Comparison of ENCODE assay signal across 21 cellular contexts in genomic region chr15:33244471-33244870, GRCh38. TPM values are rescaled to one million over a fixed set of nuclear protein-coding genes. Genes with fewer than 3 reads are reported as not detected.
DNase-seq lines count a peak whose midpoint lies in the region; ATAC-seq and TF ChIP-seq lines count a peak whose summit lies in the region.
"Had no signal": no experiment of that assay in that cellular context is flagged by ENCODE, and none has a peak within 500 bp of the region (broad histone marks: within the 10 kb centered on the region; RNA-seq: fewer than 3 reads in every experiment).

No MANE protein-coding gene starts in this region.

- H3K27ac Mint-ChIP-seq in GM23338 (no peak overlapping the region; the same call in 1 of the 2 replicates), mesothelial cell of epicardium (peak overlapping the region; percentile 76)
- H3K27ac Mint-ChIP-seq: CD4-positive, alpha-beta memory T cell had no signal

- H3K4me3 Mint-ChIP-seq in GM23338 (no peak overlapping the region), mesothelial cell of epicardium (peak overlapping the region; percentile 32)
- H3K4me3 Mint-ChIP-seq: CD4-positive, alpha-beta memory T cell had no signal

- ATAC-seq in GM23338, result no peak
- ATAC-seq in RWPE2 (ENCODE audit: low read depth), result no peak
- ATAC-seq in foreskin keratinocyte, result no peak
- no peak for ATAC-seq in HG02981 (IDR thresholded peaks at IDR 0.05; ENCODE audit: unreplicated experiment)
- ATAC-seq in GM18502 (IDR thresholded peaks at IDR 0.05; ENCODE audit: poor library complexity, unreplicated experiment), result no peak

- H3K79me2 ChIP-seq in GM23338 (replicated peaks; ENCODE audit: insufficient read depth), result no peaks in the 10 kb centered on the region

- no peak for DNase-seq in GM23338 (ENCODE audit: low spot score)
- DNase-seq in RWPE2 (ENCODE audit: low spot score), result no peak
- no peak for DNase-seq in foreskin keratinocyte
- DNase-seq in mesothelial cell of epicardium (ENCODE audit: low spot score in 2 of 2, unreplicated experiment in 2 of 2), result no peak
- DNase-seq in cerebellar nuclear complex (lab: John Stamatoyannopoulos, UW), result no peak
- DNase-seq in GF-D8 (lab: John Stamatoyannopoulos, UW), result no peak
- DNase-seq: C1 segment of cervical spinal cord; CD4-positive, alpha-beta memory T cell; COR-L47; GOT3; KBM-7; NCI-H2029; NCI-H446 treated with DMSO at 0.1 percent for 48 hours; NCI-H526; Peyer's patch; SIG-M5 had no signal

- no peaks in the 10 kb centered on the region for H3F3A ChIP-seq in GM23338 (replicated peaks; ENCODE audit: low read depth)

- no peaks in the 10 kb centered on the region for H3K36me3 ChIP-seq in GM23338 (ENCODE audit: insufficient read depth)
- H3K36me3 ChIP-seq in RWPE2 (ENCODE audit: low read depth), result no peaks in the 10 kb centered on the region
- H3K36me3 ChIP-seq: MG63, Peyer's patch had no signal

- H3K27me3 ChIP-seq in GM23338 (ENCODE audit: insufficient read depth), result no peaks in the 10 kb centered on the region
- H3K27me3 ChIP-seq in RWPE2 (ENCODE audit: insufficient read depth, poor library complexity, severe bottlenecking), result no peaks in the 10 kb centered on the region
- H3K27me3 ChIP-seq in foreskin keratinocyte, result no peaks in the 10 kb centered on the region
- H3K27me3 ChIP-seq: MG63, Peyer's patch had no signal

- H3K27ac ChIP-seq in GM23338 (ENCODE audit: low read depth) (no peak overlapping the region), RWPE2 (ENCODE audit: poor library complexity, severe bottlenecking) (peak overlapping the region; percentile 83), foreskin keratinocyte (peak overlapping the region; percentile 96)
- H3K27ac ChIP-seq: Peyer's patch, SK-N-MC had no signal

- H3K4me3 ChIP-seq in GM23338, result no peak overlapping the region
- H3K4me3 ChIP-seq in RWPE2 (ENCODE audit: severe bottlenecking), result no peak overlapping the region
- H3K4me3 ChIP-seq: MG63, Peyer's patch, SK-N-MC had no signal

- H3K4me1 Mint-ChIP-seq in GM23338 (peaks cover 19% of the 10 kb centered on the region), mesothelial cell of epicardium (peaks cover 35% of the 10 kb centered on the region)

- H3K27me3 Mint-ChIP-seq in GM23338 (ENCODE audit: insufficient read depth, low read depth, poor library complexity) (no peaks in the 10 kb centered on the region), mesothelial cell of epicardium (ENCODE audit: low read depth) (no peaks in the 10 kb centered on the region)

- H3K36me3 Mint-ChIP-seq in GM23338 (ENCODE audit: low read depth) (no peaks in the 10 kb centered on the region), mesothelial cell of epicardium (no peaks in the 10 kb centered on the region)
- H3K36me3 Mint-ChIP-seq: CD4-positive, alpha-beta memory T cell had no signal

- H2AFZ ChIP-seq in GM23338, result peak overlapping the region; percentile 79

- H3K9me3 ChIP-seq in RWPE2 (ENCODE audit: severe bottlenecking), result no peaks in the 10 kb centered on the region
- H3K9me3 ChIP-seq: MG63, Peyer's patch had no signal

- no peak overlapping the region for H3K4me2 ChIP-seq in GM23338

- TF ChIP-seq CTCF in GM23338 (conservative IDR thresholded peaks at IDR 0.05; ENCODE audit: low read depth in 2 of 2) (no peak), RWPE2 (IDR thresholded peaks at IDR 0.05; ENCODE audit: poor library complexity, severe bottlenecking) (no peak), foreskin keratinocyte (conservative IDR thresholded peaks at IDR 0.05) (no peak), mesothelial cell of epicardium (IDR thresholded peaks at IDR 0.05; ENCODE audit: unreplicated experiment) (no peak)

- H3K9me2 ChIP-seq in GM23338 (ENCODE audit: insufficient read depth), result peaks cover 6% of the 10 kb centered on the region; the same call in 1 of the 2 replicates

- H3K4me1 ChIP-seq in GM23338 (ENCODE audit: insufficient read depth) (peaks cover 12% of the 10 kb centered on the region), RWPE2 (ENCODE audit: insufficient read depth, poor library complexity, severe bottlenecking) (peaks cover 33% of the 10 kb centered on the region), foreskin keratinocyte (peaks cover 25% of the 10 kb centered on the region)
- H3K4me1 ChIP-seq: Peyer's patch had no signal

- H3K9me3 Mint-ChIP-seq in GM23338 (no peaks in the 10 kb centered on the region), mesothelial cell of epicardium (no peaks in the 10 kb centered on the region)
- H3K9me3 Mint-ChIP-seq: CD4-positive, alpha-beta memory T cell had no signal

- no peaks in the 10 kb centered on the region for H4K20me1 ChIP-seq in GM23338 (replicated peaks; ENCODE audit: insufficient read depth)

TF ChIP-seq in GM23338, 12 proteins besides CTCF, POLR2A, EP300 and RAD21 (continues in another document):
- TF ChIP-seq ZNF331 (CRISPR knock-in tag; IDR thresholded peaks at IDR 0.05; ENCODE audit: low read depth) (no peak), NANOG (IDR thresholded peaks at IDR 0.05; ENCODE audit: borderline replicate concordance) (no peak), REST (IDR thresholded peaks at IDR 0.05; ENCODE audit: unreplicated experiment) (no peak), POLR2AphosphoS5 (IDR thresholded peaks at IDR 0.05; ENCODE audit: low read depth) (no peak), EZH2phosphoT487 (IDR thresholded peaks at IDR 0.05; ENCODE audit: unreplicated experiment) (no peak)

RNA-seq across cellular contexts. Expression of gene FMN1, which starts 50.0 kb away (rescaled TPM):
- total RNA-seq in GM23338 (2014; rRNA removed; shearing (Covaris generic)), result 1.6 and 2.1 TPM in 2 replicates
- 0.71 and 1.2 TPM in 2 replicates for polyA plus RNA-seq in GM23338 (2016; fragmentation: Nextera tagmentation; extraction: Ambion mirVana)
- 1.7 TPM in 2 replicates for total RNA-seq in foreskin keratinocyte
- 0.26 and 0.30 TPM in 2 replicates for polyA plus RNA-seq in foreskin keratinocyte
- total RNA-seq in mesothelial cell of epicardium, result 1.1 to 1.6 TPM (median 1.2 TPM) in 3 replicates
- total RNA-seq: G401 had no signal
